6 cellular contexts compared by ENCODE assay signal in the genomic region with DNA sequence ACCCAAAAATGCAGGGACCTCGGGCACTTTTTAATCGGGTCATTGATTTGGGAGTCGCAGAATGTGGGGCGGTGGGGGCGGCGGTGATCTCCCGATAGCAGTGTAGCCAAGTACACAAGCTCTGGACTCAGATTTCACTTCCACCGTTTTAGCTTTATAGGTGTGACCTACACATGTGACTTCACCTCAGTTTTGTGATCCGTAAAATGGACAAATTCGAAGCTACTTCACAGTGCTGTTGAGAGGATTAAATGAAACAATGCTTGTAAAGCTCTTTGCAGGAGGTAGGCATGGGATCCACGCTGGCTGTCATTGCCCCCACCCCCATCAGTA. TPM values are rescaled to one million over a fixed set of nuclear protein-coding genes. Genes with fewer than 3 reads are reported as not detected.
DNase-seq lines count a peak whose midpoint lies in the region; ATAC-seq lines count a peak whose summit lies in the region.

No MANE protein-coding gene starts in this region.

- peaks cover 48% of the 10 kb centered on the region for H3K36me3 ChIP-seq in SJSA1

- peak; percentile 1 for ATAC-seq in GM21717 (IDR thresholded peaks at IDR 0.05; ENCODE audit: unreplicated experiment)
- ATAC-seq in esophagus mucosa = no peak

- H3K27ac ChIP-seq in SJSA1 = peak overlapping the region; percentile 97; the same call in 1 of the 2 replicates

- peak overlapping the region; percentile 93 for H3K4me3 ChIP-seq in SJSA1

- no peak for DNase-seq in SJSA1 (ENCODE audit: low read depth in 1 of 2, low spot score in 2 of 2)
- DNase-seq in iris pigment epithelial cell (ENCODE audit: low read depth) = peak; percentile 38
- no peak for DNase-seq in NCI-H446 (lab: John Stamatoyannopoulos, UW)
- no peak for DNase-seq in activated CD4-positive, alpha-beta T cell treated with anti-CD3 and anti-CD28 coated beads for 48 hours

- H3K9me3 ChIP-seq in SJSA1 (replicated peaks) = no peaks in the 10 kb centered on the region

- H3K4me1 ChIP-seq in SJSA1 (replicated peaks) = peaks cover 34% of the 10 kb centered on the region

- no peaks in the 10 kb centered on the region for H3K27me3 ChIP-seq in SJSA1 (replicated peaks)

RNA-seq across cellular contexts. Expression of gene RITA1, which starts 0.5 kb away (rescaled TPM):
- total RNA-seq in SJSA1 (2014; rRNA removed; shearing (Covaris generic)) = 20.6 and 33.1 TPM in 2 replicates
- total RNA-seq in esophagus mucosa = 11.0 TPM

RNA-seq across cellular contexts. Expression of gene DDX54, which starts 0.7 kb away (rescaled TPM):
- 45.4 and 79.6 TPM in 2 replicates for total RNA-seq in SJSA1 (2014; rRNA removed; shearing (Covaris generic))
- 46.6 TPM for total RNA-seq in esophagus mucosa

RNA-seq across cellular contexts. Expression of gene TPCN1, which starts 35.3 kb away (rescaled TPM):
- 7.6 and 17.0 TPM in 2 replicates for total RNA-seq in SJSA1 (2014; rRNA removed; shearing (Covaris generic))
- total RNA-seq in esophagus mucosa = 35.2 TPM

RNA-seq across cellular contexts. Expression of gene CFAP73, which starts 36.5 kb away (rescaled TPM):
- total RNA-seq in SJSA1 (2014; rRNA removed; shearing (Covaris generic)) = not detected in 2 replicates
- total RNA-seq in esophagus mucosa = 0.20 TPM

RNA-seq across cellular contexts. Expression of gene RASAL1, which starts 50.4 kb away (rescaled TPM):
- not detected in 2 replicates for total RNA-seq in SJSA1 (2014; rRNA removed; shearing (Covaris generic))
- 53.1 TPM for total RNA-seq in esophagus mucosa
